In genomic region chr9:71001780-71002386, GRCh38 we compare ENCODE assay signal across 7 cellular contexts.
DNase-seq lines count a peak whose midpoint lies in the region; ATAC-seq and TF ChIP-seq lines count a peak whose summit lies in the region.

No MANE protein-coding gene starts in this region.

- no peak overlapping the region for H3K4me3 Mint-ChIP-seq in effector memory CD8-positive, alpha-beta T cell

- no peaks in the 10 kb centered on the region for H3K36me3 Mint-ChIP-seq in effector memory CD8-positive, alpha-beta T cell (ENCODE audit: insufficient read depth)

- peaks cover 0 to 8% of the 10 kb centered on the region in 2 donors for H3K9me3 Mint-ChIP-seq in effector memory CD8-positive, alpha-beta T cell

- H3K4me1 ChIP-seq in uterus: no peaks in the 10 kb centered on the region

- peaks cover 0 to 10% of the 10 kb centered on the region in 2 donors for H3K9me3 ChIP-seq in uterus

- intact Hi-C loops in uterus (cut with DNase I; ENCODE audit: low total_unique reads): no loop called here

- DNase-seq in OCI-M1 (lab: John Stamatoyannopoulos, UW) (peak; percentile 30), glomerular endothelial cell (ENCODE audit: extremely low read depth, low read depth, low spot score) (peak; percentile 5), uterus (no peak), occipital lobe (lab: John Stamatoyannopoulos, UW) (no peak)
- no peak for DNase-seq in effector memory CD8-positive, alpha-beta T cell

- no peaks in the 10 kb centered on the region for H3K27me3 ChIP-seq in uterus

- no peak overlapping the region for H3K4me3 ChIP-seq in uterus

- peaks cover 0 to 5% of the 10 kb centered on the region in 2 donors for H3K27me3 Mint-ChIP-seq in effector memory CD8-positive, alpha-beta T cell

- TF ChIP-seq CTCF in GM12874 (IDR thresholded peaks at IDR 0.05; ENCODE audit: insufficient read depth, low read depth, low read length) (peak; percentile 55), uterus (IDR thresholded peaks at IDR 0.05) (peak; percentile 10 to 39 (median 28))

- no peaks in the 10 kb centered on the region for H3K4me1 Mint-ChIP-seq in effector memory CD8-positive, alpha-beta T cell (ENCODE audit: low read depth in 2 of 2)

- no peaks in the 10 kb centered on the region for H3K36me3 ChIP-seq in uterus

- no peak overlapping the region for H3K27ac Mint-ChIP-seq in effector memory CD8-positive, alpha-beta T cell

- TF ChIP-seq POLR2A in uterus (IDR thresholded peaks at IDR 0.05): no peak

- peak; percentile 40 for ATAC-seq in HG02610 (IDR thresholded peaks at IDR 0.05; ENCODE audit: unreplicated experiment)
- no peak for ATAC-seq in effector memory CD8-positive, alpha-beta T cell (replicated peaks)

- H3K27ac ChIP-seq in uterus: no peak overlapping the region

Comparison
In these comparisons a context has a peak if more than half of its experiments do, and no peak if none do; other contexts are left out.
1. DNase-seq: peak in OCI-M1 (single experiment) and glomerular endothelial cell (single experiment); none in uterus (0 of 2), occipital lobe (single experiment) and effector memory CD8-positive, alpha-beta T cell (0 of 3).